ENCODE assay signal across 10 cellular contexts in the genomic region with DNA sequence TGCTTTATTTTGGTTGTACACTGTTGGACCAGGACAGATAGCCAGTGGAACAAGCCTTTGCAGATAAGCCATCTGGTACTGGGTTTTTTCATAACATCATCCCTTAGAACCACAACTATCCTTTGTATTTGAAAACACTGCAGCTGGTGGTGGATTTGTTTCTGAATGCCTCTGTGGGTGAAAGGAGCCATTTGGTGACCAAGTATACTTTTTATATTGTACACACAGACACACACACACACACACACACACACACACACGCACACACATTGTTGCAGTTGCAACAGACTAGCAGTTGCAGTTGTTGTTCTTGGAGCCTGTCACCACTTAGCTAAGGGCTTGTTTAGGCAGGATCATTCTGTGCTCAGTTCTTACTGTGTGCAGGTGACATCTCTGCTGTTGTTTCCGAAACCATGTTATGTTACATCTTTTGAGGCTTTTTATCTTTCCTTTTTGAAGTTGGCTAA. TPM values are rescaled to one million over a fixed set of nuclear protein-coding genes. Genes with fewer than 3 reads are reported as not detected.
DNase-seq lines count a peak whose midpoint lies in the region; ATAC-seq lines count a peak whose summit lies in the region.
"Had no signal": no experiment of that assay in that cellular context is flagged by ENCODE, and none has a peak within 500 bp of the region (broad histone marks: within the 10 kb centered on the region; RNA-seq: fewer than 3 reads in every experiment).

No MANE protein-coding gene starts in this region.

- no peaks in the 10 kb centered on the region for H3K27me3 ChIP-seq in GM23248 (replicated peaks; ENCODE audit: insufficient read depth)

- H3K9me3 ChIP-seq in GM23248 (ENCODE audit: low read depth), result no peaks in the 10 kb centered on the region

- peak in 38 of 61 donors; percentile 4 to 81 (median 36) for DNase-seq in caudate nucleus (lab: John Stamatoyannopoulos, UW)
- DNase-seq in posterior cingulate gyrus, result peak in 8 of 10 donors; percentile 11 to 91 (median 40)
- no peak for DNase-seq in effector CD4-positive, alpha-beta T cell
- no peak for DNase-seq in KBM-7
- DNase-seq in GM23248, result no peak
- DNase-seq in COLO668 (lab: John Stamatoyannopoulos, UW; ENCODE audit: unreplicated experiment), result no peak
- DNase-seq: activated T-cell treated with anti-CD3 and anti-CD28 coated beads, Interleukin-2, amount 50 U/mL, for 24 hours; Calu3 had no signal

- H3K79me2 ChIP-seq in GM23248 (ENCODE audit: insufficient read depth), result no peaks in the 10 kb centered on the region

- H3K36me3 ChIP-seq in GM23248 (ENCODE audit: low read depth), result no peaks in the 10 kb centered on the region

- H3K27ac ChIP-seq in caudate nucleus (ENCODE audit: low read depth, low read length), result peak overlapping the region; percentile 90
- no peak overlapping the region for H3K27ac ChIP-seq in GM23248

- in situ Hi-C loops in KBM-7 (cut with MboI; ENCODE audit: low pct_unique_long_range_greater_than_20kb, low sequenced_read_pairs), result no loop called here
- in situ Hi-C loops in GM23248 (cut with MboI), result no loop called here

- H3K4me3 ChIP-seq in GM23248, result no peak overlapping the region

- H2AFZ ChIP-seq in GM23248, result no peak overlapping the region

- no peaks in the 10 kb centered on the region for H3F3A ChIP-seq in GM23248 (ENCODE audit: insufficient read depth)

- H3K9ac ChIP-seq in GM23248, result no peak overlapping the region

- no peaks in the 10 kb centered on the region; the same call in 1 of the 2 replicates for H3K9me2 ChIP-seq in GM23248 (ENCODE audit: insufficient read depth)

- ATAC-seq in GM19328 (IDR thresholded peaks at IDR 0.05; ENCODE audit: unreplicated experiment) (peak; percentile 36), HG03095 (IDR thresholded peaks at IDR 0.05; ENCODE audit: unreplicated experiment) (peak; percentile 39)

- WGBS in GM23248 (ENCODE audit: low coverage in 1 of 2, low lambda C conversion rate in 2 of 2, missing lambda C conversion rate in 2 of 2), 2 experiments, result 82 to 87% methylated on average over 2 of the region's 2 CpGs

- no peak overlapping the region for H3K4me2 ChIP-seq in GM23248 (ENCODE audit: unreplicated experiment)

- no peaks in the 10 kb centered on the region for H3K4me1 ChIP-seq in GM23248 (ENCODE audit: insufficient read depth)

- H4K20me1 ChIP-seq in GM23248 (ENCODE audit: insufficient read depth), result no peaks in the 10 kb centered on the region

- intact Hi-C loops in posterior cingulate gyrus (cut with DNase I), result no loop called here

RNA-seq across cellular contexts. Expression of gene CAVIN4, which starts 22.9 kb away (rescaled TPM):
- 1.7 and 1.9 TPM in 2 replicates for total RNA-seq in GM23248 (2014; rRNA removed; shearing (Covaris generic))
- polyA plus RNA-seq in GM23248 (2016; fragmentation: Nextera tagmentation; extraction: Ambion mirVana), result 0.60 and 0.65 TPM in 2 replicates

Comparison
In these comparisons a context has a peak if more than half of its experiments do, and no peak if none do; other contexts are left out.
1. DNase-seq: peak in caudate nucleus (38 of 61) and posterior cingulate gyrus (8 of 10); none in effector CD4-positive, alpha-beta T cell (single experiment), KBM-7 (single experiment), GM23248 (single experiment) and COLO668 (single experiment).